ENCODE assay signal across 1 cellular context in genomic region chr1:12460911-12461621, GRCh38.
TF ChIP-seq lines count a peak whose summit lies in the region.

No MANE protein-coding gene starts in this region.

TF ChIP-seq in K562, 482 proteins besides CTCF, POLR2A, EP300 and RAD21 (continued from another document and continues in another):
- TF ChIP-seq CTCFL (IDR thresholded peaks at IDR 0.05; ENCODE audit: borderline replicate concordance, insufficient read depth, low read depth, low read length, poor library complexity, severe bottlenecking) (no peak), NR3C1 (CRISPR knock-in tag; IDR thresholded peaks at IDR 0.05) (no peak), HOXB6 (CRISPR knock-in tag; IDR thresholded peaks at IDR 0.05; ENCODE audit: borderline replicate concordance) (no peak), RBM25 (IDR thresholded peaks at IDR 0.05; ENCODE audit: low read depth, low read length, severe bottlenecking) (no peak), CREB3 (tag; conservative IDR thresholded peaks at IDR 0.05; ENCODE audit: low read depth) (no peak), ZFP30 (CRISPR knock-in tag; IDR thresholded peaks at IDR 0.05; ENCODE audit: borderline replicate concordance) (no peak), ETV6 (IDR thresholded peaks at IDR 0.05; ENCODE audit: borderline replicate concordance in 1 of 2, low read depth in 2 of 2, low read length in 1 of 2) (no peak), ETV6 (CRISPR knock-in tag; IDR thresholded peaks at IDR 0.05; ENCODE audit: borderline replicate concordance) (no peak), SETDB1 (IDR thresholded peaks at IDR 0.05; ENCODE audit: low read length) (no peak), CHD7 (IDR thresholded peaks at IDR 0.05; ENCODE audit: low read depth, low read length) (no peak), ZNF277 (CRISPR knock-in tag; IDR thresholded peaks at IDR 0.05; ENCODE audit: borderline replicate concordance) (no peak), NCOA1 (IDR thresholded peaks at IDR 0.05; ENCODE audit: low read depth) (no peak), CEBPB (tag; IDR thresholded peaks at IDR 0.05) (no peak), CREB3L1 (IDR thresholded peaks at IDR 0.05; ENCODE audit: borderline replicate concordance, low read depth) (no peak), ZNF12 (CRISPR knock-in tag; IDR thresholded peaks at IDR 0.05) (no peak), RERE (CRISPR knock-in tag; IDR thresholded peaks at IDR 0.05; ENCODE audit: borderline replicate concordance) (no peak), FOSL1 (tag; conservative IDR thresholded peaks at IDR 0.05) (peak; percentile 77), JUND (IDR thresholded peaks at IDR 0.05; ENCODE audit: borderline replicate concordance, low read depth, low read length) (peak; percentile 50; the same call in 1 of the 2 replicates), JUND (tag; IDR thresholded peaks at IDR 0.05; ENCODE audit: borderline replicate concordance, low read depth, low read length) (no peak), RCOR1 (IDR thresholded peaks at IDR 0.05; ENCODE audit: borderline replicate concordance in 1 of 2, low read depth in 2 of 2, low read length in 2 of 2) (peak; percentile 77 to 79; a peak in 3 of 4 replicates), MYBL2 (IDR thresholded peaks at IDR 0.05; ENCODE audit: low read depth) (no peak), MYBL2 (CRISPR knock-in tag; IDR thresholded peaks at IDR 0.05; ENCODE audit: borderline replicate concordance) (no peak), USF1 (CRISPR knock-in tag; IDR thresholded peaks at IDR 0.05) (no peak), STAT5B (CRISPR knock-in tag; IDR thresholded peaks at IDR 0.05) (no peak), CHAMP1 (IDR thresholded peaks at IDR 0.05) (no peak), HCFC1 (IDR thresholded peaks at IDR 0.05; ENCODE audit: low read depth, low read length) (no peak), CHD1 (IDR thresholded peaks at IDR 0.05; ENCODE audit: low read length) (no peak)
